19 cellular contexts compared by ENCODE assay signal in the genomic region with DNA sequence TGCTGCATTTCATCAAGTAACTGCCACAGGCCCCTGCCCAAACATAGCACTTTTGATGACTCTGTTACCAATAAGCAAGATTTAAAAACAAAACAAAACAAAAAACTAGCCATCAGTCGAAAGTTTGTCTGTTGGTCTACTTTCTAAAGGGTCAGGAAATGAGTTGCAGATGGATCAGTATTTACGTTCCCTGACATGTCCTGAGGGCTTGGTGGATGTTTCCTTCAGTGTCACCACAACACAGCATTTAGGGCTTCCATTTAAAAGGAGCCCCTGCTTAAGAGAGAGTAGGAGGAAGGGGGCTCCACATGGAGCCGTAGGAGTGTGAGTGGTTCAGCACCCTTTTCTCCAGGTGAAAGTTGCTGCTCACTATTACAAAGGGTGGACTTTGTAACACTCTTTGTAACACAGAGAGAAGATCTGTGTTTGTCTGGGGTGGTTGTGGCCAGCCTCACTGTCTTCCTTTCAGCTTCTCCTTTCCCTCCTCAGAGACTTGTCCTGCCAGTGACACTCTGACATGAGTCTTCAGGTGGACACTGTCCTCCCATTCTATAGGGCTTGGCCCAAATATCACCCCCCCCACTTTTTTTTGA.
"Had no signal": no experiment of that assay in that cellular context is flagged by ENCODE, and none has a peak within 500 bp of the region (broad histone marks: within the 10 kb centered on the region; RNA-seq: fewer than 3 reads in every experiment).

No MANE protein-coding gene starts in this region.

- H3K27me3 Mint-ChIP-seq: activated CD4-positive, alpha-beta T cell treated with anti-CD3 and anti-CD28 coated beads, Interleukin-2, amount 10 ng/mL, durations not matched to agents 7 days and 5 days; activated CD8-positive, alpha-beta memory T cell treated with anti-CD3 and anti-CD28 coated beads, Interleukin-2, amount 10 ng/mL, durations not matched to agents 7 days and 5 days; activated naive CD4-positive, alpha-beta T cell treated with anti-CD3 and anti-CD28 coated beads, Interleukin-2, amount 50 U/mL, for 24 hours; brain; stimulated activated naive CD8-positive, alpha-beta T cell treated with anti-CD3 and anti-CD28 coated beads, Interleukin-15, Interleukin-2, amounts not matched to agents 100 ng/mL and 50 ng/mL, for 24 hours had no signal

- DNase-seq: activated CD4-positive, alpha-beta T cell treated with anti-CD3 and anti-CD28 coated beads, Interleukin-2, amount 10 ng/mL, durations not matched to agents 7 days and 5 days; activated CD4-positive, CD25-positive, alpha-beta regulatory T cell treated with anti-CD3 and anti-CD28 coated beads, Interleukin-2, amount 50 U/mL, for 72 hours; activated CD8-positive, alpha-beta memory T cell treated with anti-CD3 and anti-CD28 coated beads, Interleukin-2, amount 10 ng/mL, durations not matched to agents 7 days and 5 days; activated CD8-positive, alpha-beta T cell treated with anti-CD3 and anti-CD28 coated beads for 36 hours; activated gamma-delta T cell treated with Interleukin-2 at 50 U/mL for 16 hours; activated T-cell treated with anti-CD3 and anti-CD28 coated beads for 4 hours; aorta; gastrocnemius medialis; hypothalamus; spleen; stimulated activated CD4-positive, alpha-beta T cell treated with anti-CD3 and anti-CD28 coated beads, Interleukin-4, amount 100 ng/mL, for 24 hours; substantia nigra; thyroid gland had no signal

- H3K4me3 ChIP-seq: gastrocnemius medialis, spleen, thyroid gland had no signal

- H3K36me3 ChIP-seq: gastrocnemius medialis, spleen, thyroid gland had no signal

- H3K9me3 Mint-ChIP-seq: activated CD4-positive, alpha-beta T cell treated with anti-CD3 and anti-CD28 coated beads, Interleukin-2, amount 10 ng/mL, durations not matched to agents 7 days and 5 days; activated CD8-positive, alpha-beta T cell treated with anti-CD3 and anti-CD28 coated beads for 36 hours; activated naive CD4-positive, alpha-beta T cell treated with anti-CD3 and anti-CD28 coated beads, Interleukin-2, amount 50 U/mL, for 24 hours; activated T-helper 1 cell treated with anti-CD3 and anti-CD28 coated beads, Interleukin-12 subunit alpha, Interleukin-12 subunit beta, Interleukin-2, Interleukin-4 antibody, amounts not matched to agents 30 ng/mL and 10 ng/mL and 1 ng/mL, durations not matched to agents 14 hours and 24 hours and 36 hours; brain; nephron; stimulated activated naive CD8-positive, alpha-beta T cell treated with anti-CD3 and anti-CD28 coated beads, Interleukin-15, Interleukin-2, amounts not matched to agents 100 ng/mL and 50 ng/mL, for 24 hours had no signal

- H3K27ac ChIP-seq: epithelial cell of prostate, gastrocnemius medialis, spleen, thyroid gland had no signal

- H3K4me3 Mint-ChIP-seq: activated CD4-positive, alpha-beta T cell treated with anti-CD3 and anti-CD28 coated beads, Interleukin-2, amount 10 ng/mL, durations not matched to agents 7 days and 5 days; activated CD8-positive, alpha-beta memory T cell treated with anti-CD3 and anti-CD28 coated beads, Interleukin-2, amount 10 ng/mL, durations not matched to agents 7 days and 5 days; activated CD8-positive, alpha-beta T cell treated with anti-CD3 and anti-CD28 coated beads for 36 hours; activated naive CD4-positive, alpha-beta T cell treated with anti-CD3 and anti-CD28 coated beads, Interleukin-2, amount 50 U/mL, for 24 hours; activated T-helper 1 cell treated with anti-CD3 and anti-CD28 coated beads, Interleukin-12 subunit alpha, Interleukin-12 subunit beta, Interleukin-2, Interleukin-4 antibody, amounts not matched to agents 30 ng/mL and 10 ng/mL and 1 ng/mL, durations not matched to agents 14 hours and 24 hours and 36 hours; brain; nephron; stimulated activated naive CD8-positive, alpha-beta T cell treated with anti-CD3 and anti-CD28 coated beads, Interleukin-15, Interleukin-2, amounts not matched to agents 100 ng/mL and 50 ng/mL, for 24 hours had no signal

- H3K27ac Mint-ChIP-seq: activated CD4-positive, alpha-beta T cell treated with anti-CD3 and anti-CD28 coated beads, Interleukin-2, amount 10 ng/mL, durations not matched to agents 7 days and 5 days; activated CD8-positive, alpha-beta memory T cell treated with anti-CD3 and anti-CD28 coated beads, Interleukin-2, amount 10 ng/mL, durations not matched to agents 7 days and 5 days; activated CD8-positive, alpha-beta T cell treated with anti-CD3 and anti-CD28 coated beads for 36 hours; activated naive CD4-positive, alpha-beta T cell treated with anti-CD3 and anti-CD28 coated beads, Interleukin-2, amount 50 U/mL, for 24 hours; activated T-helper 1 cell treated with anti-CD3 and anti-CD28 coated beads, Interleukin-12 subunit alpha, Interleukin-12 subunit beta, Interleukin-2, Interleukin-4 antibody, amounts not matched to agents 30 ng/mL and 10 ng/mL and 1 ng/mL, durations not matched to agents 14 hours and 24 hours and 36 hours; brain; nephron; stimulated activated naive CD8-positive, alpha-beta T cell treated with anti-CD3 and anti-CD28 coated beads, Interleukin-15, Interleukin-2, amounts not matched to agents 100 ng/mL and 50 ng/mL, for 24 hours had no signal

- H3K9me3 ChIP-seq: gastrocnemius medialis, spleen, thyroid gland had no signal

- H3K27me3 ChIP-seq: gastrocnemius medialis, spleen, thyroid gland had no signal

- ATAC-seq: activated CD8-positive, alpha-beta memory T cell treated with anti-CD3 and anti-CD28 coated beads, Interleukin-2, amount 10 ng/mL, durations not matched to agents 7 days and 5 days; activated CD8-positive, alpha-beta T cell treated with anti-CD3 and anti-CD28 coated beads for 36 hours; gastrocnemius medialis had no signal

- H3K4me1 ChIP-seq: gastrocnemius medialis, spleen, thyroid gland had no signal

- H3K36me3 Mint-ChIP-seq: activated CD8-positive, alpha-beta memory T cell treated with anti-CD3 and anti-CD28 coated beads, Interleukin-2, amount 10 ng/mL, durations not matched to agents 7 days and 5 days; activated naive CD4-positive, alpha-beta T cell treated with anti-CD3 and anti-CD28 coated beads, Interleukin-2, amount 50 U/mL, for 24 hours; brain had no signal

- H3K4me1 Mint-ChIP-seq: activated CD4-positive, alpha-beta T cell treated with anti-CD3 and anti-CD28 coated beads, Interleukin-2, amount 10 ng/mL, durations not matched to agents 7 days and 5 days; activated CD8-positive, alpha-beta memory T cell treated with anti-CD3 and anti-CD28 coated beads, Interleukin-2, amount 10 ng/mL, durations not matched to agents 7 days and 5 days; activated naive CD4-positive, alpha-beta T cell treated with anti-CD3 and anti-CD28 coated beads, Interleukin-2, amount 50 U/mL, for 24 hours had no signal
